ENCODE assay signal across 8 cellular contexts in genomic region chr6:138509371-138509770, GRCh38. TPM values are rescaled to one million over a fixed set of nuclear protein-coding genes. Genes with fewer than 3 reads are reported as not detected.
A peak's percentile ranks its signal among the peaks of the same experiment; 100 is the strongest.
DNase-seq lines count a peak whose midpoint lies in the region; TF ChIP-seq lines count a peak whose summit lies in the region.

No MANE protein-coding gene starts in this region.

- no peaks in the 10 kb centered on the region for H3K9me3 Mint-ChIP-seq in neural progenitor cell

- H4K20me1 ChIP-seq in neural progenitor cell (ENCODE audit: low read depth) = peaks cover 5% of the 10 kb centered on the region

- intact Hi-C loops in esophagus squamous epithelium (cut with DNase I) (loop anchor here (5.0 kb wide), 1 partner anchor 77 kb away; no protein-coding TSS in a partner anchor), ovary (cut with DNase I) (no loop called here)

- no peak for TF ChIP-seq POLR2A in esophagus squamous epithelium (IDR thresholded peaks at IDR 0.05)
- no peak for TF ChIP-seq POLR2A in ovary (IDR thresholded peaks at IDR 0.05)

- DNase-seq in activated gamma-delta T cell treated with Interleukin-2 at 50 U/mL for 16 hours = peak; percentile 10
- DNase-seq in activated gamma-delta T cell (lab: John Stamatoyannopoulos, UW) = no peak
- DNase-seq in NCI-H1417 treated with DMSO at 0.1 percent for 48 hours (lab: John Stamatoyannopoulos, UW) = peak; percentile 47
- peak; percentile 42 for DNase-seq in activated CD4-positive, alpha-beta T cell treated with anti-CD3 and anti-CD28 coated beads, Interleukin-2, amount 50 U/mL, for 1 hour
- DNase-seq in esophagus squamous epithelium (lab: John Stamatoyannopoulos, UW) = no peak
- peak; percentile 49 for DNase-seq in neural progenitor cell (ENCODE audit: low spot score)
- DNase-seq in epidermal melanocyte (ENCODE audit: insufficient read length, low spot score) = no peak
- no peak for DNase-seq in ovary

- no peak overlapping the region for H3K4me2 ChIP-seq in neural progenitor cell

- no peak overlapping the region for H3K9ac ChIP-seq in neural progenitor cell

- no peaks in the 10 kb centered on the region for H3K27me3 Mint-ChIP-seq in neural progenitor cell (ENCODE audit: insufficient read depth, low read depth)

- TF ChIP-seq EP300 in ovary (IDR thresholded peaks at IDR 0.05) = no peak

- peaks cover 0 to 19% (median 0%) of the 10 kb centered on the region in 3 donors for H3K4me1 ChIP-seq in esophagus squamous epithelium
- peaks cover 39% of the 10 kb centered on the region for H3K4me1 ChIP-seq in neural progenitor cell
- no peaks in the 10 kb centered on the region for H3K4me1 ChIP-seq in ovary (ENCODE audit: insufficient read depth)

- H3K9me3 ChIP-seq in esophagus squamous epithelium (no peaks in the 10 kb centered on the region), neural progenitor cell (ENCODE audit: low read depth) (no peaks in the 10 kb centered on the region), ovary (no peaks in the 10 kb centered on the region)

- H3F3A ChIP-seq in neural progenitor cell (ENCODE audit: low read depth) = peaks cover 20% of the 10 kb centered on the region

- H3K4me3 Mint-ChIP-seq in neural progenitor cell = no peak overlapping the region

- no peak overlapping the region for H3K27ac Mint-ChIP-seq in neural progenitor cell

- H3K36me3 ChIP-seq in esophagus squamous epithelium = no peaks in the 10 kb centered on the region
- no peaks in the 10 kb centered on the region for H3K36me3 ChIP-seq in neural progenitor cell
- no peaks in the 10 kb centered on the region for H3K36me3 ChIP-seq in ovary

- H3K4me1 Mint-ChIP-seq in neural progenitor cell = peaks cover 63% of the 10 kb centered on the region

- H3K4me3 ChIP-seq in esophagus squamous epithelium (no peak overlapping the region), neural progenitor cell (no peak overlapping the region), ovary (no peak overlapping the region)

- H3K36me3 Mint-ChIP-seq in neural progenitor cell = peaks cover 1% of the 10 kb centered on the region

- H3K27me3 ChIP-seq in esophagus squamous epithelium = no peaks in the 10 kb centered on the region
- no peaks in the 10 kb centered on the region for H3K27me3 ChIP-seq in neural progenitor cell
- H3K27me3 ChIP-seq in ovary = no peaks in the 10 kb centered on the region

- WGBS in esophagus squamous epithelium, 2 donors = 18 to 21% methylated on average over 6 of the region's 6 CpGs
- WGBS in ovary, 3 donors = 34 to 45% (median 39%) methylated on average over 6 of the region's 6 CpGs

- H3K27ac ChIP-seq in esophagus squamous epithelium (no peak overlapping the region), neural progenitor cell (no peak overlapping the region), ovary (no peak overlapping the region)

- peaks cover 35% of the 10 kb centered on the region for H3K79me2 ChIP-seq in neural progenitor cell (ENCODE audit: low read depth)

- peak; percentile 33 to 71 (median 44) for TF ChIP-seq CTCF in esophagus squamous epithelium (IDR thresholded peaks at IDR 0.05)
- TF ChIP-seq CTCF in neural progenitor cell (IDR thresholded peaks at IDR 0.05) = peak; percentile 70
- no peak for TF ChIP-seq CTCF in ovary (IDR thresholded peaks at IDR 0.05)

- H2AFZ ChIP-seq in neural progenitor cell (replicated peaks) = no peak overlapping the region

RNA-seq across cellular contexts. Expression of gene NHSL1, which starts 10.1 kb away (rescaled TPM):
- total RNA-seq in esophagus squamous epithelium (10 to 100 TPM; 13.1 to 58.2 (median 32.0) TPM), neural progenitor cell (ENCODE audit: low replicate concordance) (7.7 and 12.1 TPM in 2 replicates), ovary (1 to 10 TPM; 1.0 to 7.1 (median 2.6) TPM)
- 1 to 10 TPM in 1 of 2 donors, under 1 TPM in 1; 0.84 to 5.8 TPM for polyA plus RNA-seq in ovary

Comparison
In these comparisons a context has a peak if more than half of its experiments do, and no peak if none do; other contexts are left out.
1. DNase-seq: peak in activated gamma-delta T cell treated with Interleukin-2 at 50 U/mL for 16 hours (single experiment), NCI-H1417 treated with DMSO at 0.1 percent for 48 hours (single experiment), activated CD4-positive, alpha-beta T cell treated with anti-CD3 and anti-CD28 coated beads, Interleukin-2, amount 50 U/mL, for 1 hour (single experiment) and neural progenitor cell (single experiment); none in activated gamma-delta T cell (single experiment), esophagus squamous epithelium (single experiment), epidermal melanocyte (single experiment) and ovary (0 of 5).
2. CTCF ChIP-seq: peak in esophagus squamous epithelium (6 of 6) and neural progenitor cell (single experiment); none in ovary (0 of 3).